ENCODE assay signal across 8 cellular contexts in the genomic region with DNA sequence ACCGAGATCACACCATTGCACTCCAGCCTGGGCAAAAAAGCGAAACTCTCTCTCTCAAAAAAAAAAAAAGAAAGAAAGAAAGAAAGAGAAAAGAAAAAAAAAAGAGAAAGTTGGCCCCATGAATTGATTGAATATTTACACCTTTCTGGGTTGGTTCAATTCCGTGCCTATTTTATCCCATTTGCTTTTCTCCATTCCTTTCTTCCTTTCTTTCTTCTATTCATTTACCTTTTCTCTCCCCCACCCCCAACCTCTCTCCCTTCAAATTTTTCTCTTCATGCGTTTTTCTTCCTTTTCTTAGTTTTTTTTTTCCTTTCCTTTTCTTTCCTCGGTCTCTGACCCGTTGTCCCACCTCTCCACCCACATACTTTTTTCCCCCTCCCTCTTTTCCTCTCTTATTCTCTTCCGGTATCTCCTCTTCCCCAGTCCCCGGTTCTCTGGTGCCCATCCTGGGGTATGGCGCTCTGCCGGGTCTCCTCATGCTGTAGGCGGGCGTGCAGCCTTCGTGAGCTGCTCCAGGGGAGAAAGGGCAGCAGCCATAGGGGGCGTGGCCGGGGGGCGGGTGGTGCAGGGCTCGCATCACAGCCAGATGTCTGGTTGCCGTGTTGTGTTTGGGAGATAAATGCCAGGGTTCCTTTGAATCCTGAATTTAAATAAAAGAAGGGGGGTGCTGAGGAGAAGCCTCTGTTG. TPM values are rescaled to one million over a fixed set of nuclear protein-coding genes. Genes with fewer than 3 reads are reported as not detected.
DNase-seq lines count a peak whose midpoint lies in the region; ATAC-seq, FAIRE-seq and TF ChIP-seq lines count a peak whose summit lies in the region.

No MANE protein-coding gene starts in this region.

- H3K36me3 ChIP-seq in K562 (ENCODE audit: control insufficient read depth, insufficient read depth, low read length), result no peaks in the 10 kb centered on the region

- H3K4me1 ChIP-seq in K562 (replicated peaks in 1 of 2; ENCODE audit: control insufficient read depth in 2 of 2, insufficient read depth in 2 of 2, low read length in 2 of 2), result peaks cover 48 to 53% of the 10 kb centered on the region in 2 experiments

- BruUV-seq in K562 (replicated peaks; lab: Mats Ljungman, UMichigan), result no TSS peak

- 19% methylated on average over 10 of the region's 18 CpGs for whole genome bisulfite sequencing in K562 (ENCODE audit: insufficient coverage, low coverage, missing lambda C conversion rate)

- in situ Hi-C loops in K562 (cut with MboI), result loop anchor here (5.0 kb wide), 1 partner anchor 66 kb away; a partner anchor contains a TSS

- H3K9ac ChIP-seq in K562 (ENCODE audit: insufficient read depth in 1 of 2, low read depth in 2 of 2, low read length in 2 of 2), result no peak overlapping the region

- H3K4me2 ChIP-seq in K562 (ENCODE audit: insufficient read depth, low read length), result no peak overlapping the region

- TF ChIP-seq EP300 in K562 (IDR thresholded peaks at IDR 0.05; ENCODE audit: low read length), result no peak

- H2AFZ ChIP-seq in K562 (ENCODE audit: low read depth, low read length), result no peak overlapping the region; the same call in 1 of the 2 replicates

- no peaks in the 10 kb centered on the region for H4K20me1 ChIP-seq in K562 (replicated peaks; ENCODE audit: control insufficient read depth, insufficient read depth, low read length)

- no peak overlapping the region for H3K4me3 ChIP-seq in K562

- TF ChIP-seq POLR2A in K562 (conservative IDR thresholded peaks at IDR 0.05), result no peak

- peaks cover 0 to 15% of the 10 kb centered on the region in 2 experiments; a peak in 2 of 5 replicates for H3K27me3 ChIP-seq in K562 (ENCODE audit: control insufficient read depth in 2 of 2, insufficient read depth in 2 of 2, low read length in 2 of 2)

- no peak for ATAC-seq in K562
- ATAC-seq in HG03135 (IDR thresholded peaks at IDR 0.05; ENCODE audit: unreplicated experiment), result no peak

- TF ChIP-seq RAD21 in K562 (CRISPR knock-in tag; conservative IDR thresholded peaks at IDR 0.05 in 1 of 2, IDR thresholded peaks at IDR 0.05 in 1 of 2), result no peak

- H3K79me2 ChIP-seq in K562 (ENCODE audit: control insufficient read depth, insufficient read depth, low read length), result no peaks in the 10 kb centered on the region

- no peaks in the 10 kb centered on the region for H3K9me1 ChIP-seq in K562 (ENCODE audit: control insufficient read depth, insufficient read depth, low read length)

- CTCF ChIA-PET in K562 (lab: Yijun Ruan, JAX; ENCODE audit: low intra/inter-chr PET ratio), result no interaction called here

- DNase-seq in AG08395 (ENCODE audit: low spot score) (peak; percentile 53), HCEC 1CT (peak; percentile 54), K562 (ENCODE audit: extremely low read depth in 1 of 4, low spot score in 3 of 4) (peak; percentile 51 to 63 (median 59)), mucosa of gallbladder (ENCODE audit: low spot score) (peak; percentile 52), foreskin melanocyte (no peak), DMS79 treated with DMSO at 0.1 percent for 48 hours (lab: John Stamatoyannopoulos, UW) (no peak), amniotic stem cell (lab: John Stamatoyannopoulos, UW) (no peak)

- no peaks in the 10 kb centered on the region for H3K9me3 ChIP-seq in K562 (replicated peaks; ENCODE audit: control insufficient read depth, insufficient read depth, low read depth, low read length)

- TF ChIP-seq CTCF in K562 (IDR thresholded peaks at IDR 0.05 in 2 of 3, conservative IDR thresholded peaks at IDR 0.05 in 1 of 3; ENCODE audit: insufficient read depth in 2 of 3, low read depth in 1 of 3, low read length in 3 of 3), result no peak

- POLR2A ChIA-PET in K562 (lab: Yijun Ruan, JAX), result no interaction called here

- intact Hi-C loops in K562 (cut with micrococcal nuclease), result no loop called here

- no peak overlapping the region for H3K27ac ChIP-seq in K562 (ENCODE audit: extremely low read depth, low read depth, low read length)

- FAIRE-seq in K562 (lab: Jason Lieb, UNC), result no peak

TF ChIP-seq in K562, 482 proteins besides CTCF, POLR2A, EP300 and RAD21 (continues in another document):
- TF ChIP-seq PHB (CRISPR knock-in tag; IDR thresholded peaks at IDR 0.05) (no peak), SUPT5H (IDR thresholded peaks at IDR 0.05) (no peak), CBFA2T3 (IDR thresholded peaks at IDR 0.05) (0 out of 2 replicates have a peak, but pooled peaks have one; percentile 15), NCOR1 (IDR thresholded peaks at IDR 0.05) (no peak)
- TF ChIP-seq, protein P1, sequence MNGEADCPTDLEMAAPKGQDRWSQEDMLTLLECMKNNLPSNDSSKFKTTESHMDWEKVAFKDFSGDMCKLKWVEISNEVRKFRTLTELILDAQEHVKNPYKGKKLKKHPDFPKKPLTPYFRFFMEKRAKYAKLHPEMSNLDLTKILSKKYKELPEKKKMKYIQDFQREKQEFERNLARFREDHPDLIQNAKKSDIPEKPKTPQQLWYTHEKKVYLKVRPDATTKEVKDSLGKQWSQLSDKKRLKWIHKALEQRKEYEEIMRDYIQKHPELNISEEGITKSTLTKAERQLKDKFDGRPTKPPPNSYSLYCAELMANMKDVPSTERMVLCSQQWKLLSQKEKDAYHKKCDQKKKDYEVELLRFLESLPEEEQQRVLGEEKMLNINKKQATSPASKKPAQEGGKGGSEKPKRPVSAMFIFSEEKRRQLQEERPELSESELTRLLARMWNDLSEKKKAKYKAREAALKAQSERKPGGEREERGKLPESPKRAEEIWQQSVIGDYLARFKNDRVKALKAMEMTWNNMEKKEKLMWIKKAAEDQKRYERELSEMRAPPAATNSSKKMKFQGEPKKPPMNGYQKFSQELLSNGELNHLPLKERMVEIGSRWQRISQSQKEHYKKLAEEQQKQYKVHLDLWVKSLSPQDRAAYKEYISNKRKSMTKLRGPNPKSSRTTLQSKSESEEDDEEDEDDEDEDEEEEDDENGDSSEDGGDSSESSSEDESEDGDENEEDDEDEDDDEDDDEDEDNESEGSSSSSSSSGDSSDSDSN (IDR thresholded peaks at IDR 0.05; ENCODE audit: borderline replicate concordance in 1 of 2, low read depth in 2 of 2, low read length in 2 of 2), result no peak

RNA-seq across cellular contexts. Expression of a gene that starts 5.3 kb away (rescaled TPM):
- 3.2 and 16.9 TPM in 2 replicates for total RNA-seq in K562 (2011; cell fraction: chromatin; rRNA removed; ENCODE audit: low replicate concordance)
- 5.7 and 9.0 TPM in 2 replicates for total RNA-seq in K562 (2011; cell fraction: nucleolus; rRNA removed)
- total RNA-seq in K562 (2011; cell fraction: nucleoplasm; rRNA removed), result 3.7 and 4.2 TPM in 2 replicates
- total RNA-seq in K562 (2014; rRNA removed) (0.86 and 0.91 TPM in 2 replicates), K562 (2014; rRNA removed; fragmentation: Illumina TruSeq; extraction: Trizol) (0.15 TPM in 1 of 2 replicates, not detected in the other), K562 (2015; rRNA removed; fragmentation: Illumina TruSeq; extraction: Trizol) (0.08 and 0.18 TPM in 2 replicates), K562 (2021) (2.8 and 3.4 TPM in 2 replicates), mucosa of gallbladder (421 TPM)
- polyA plus RNA-seq in K562 (2011; rRNA removed) (0.11 and 0.20 TPM in 2 replicates), K562 (2014; fragmentation: Illumina TruSeq; extraction: Trizol) (0.64 and 0.91 TPM in 2 replicates), K562 (2014; fragmentation: Nextera tagmentation; extraction: Ambion mirVana) (under 1 TPM; 0.04 to 0.06 TPM), K562 (2014; rRNA removed) (0.86 and 0.95 TPM in 2 replicates)
- 0.16 and 0.27 TPM in 2 replicates for polyA plus RNA-seq in K562 (2011; cell fraction: cytosol; rRNA removed)
- polyA plus RNA-seq in K562 (2011; cell fraction: nucleus; rRNA removed), result 2.0 and 4.9 TPM in 2 replicates
- polyA plus RNA-seq in K562 (2012), result 1.1 and 1.7 TPM in 2 replicates
- polyA minus RNA-seq in K562 (2011; rRNA and poly(A)+ RNA removed), result 0.25 and 1.1 TPM in 2 replicates
- 2.0 and 3.3 TPM in 2 replicates for polyA minus RNA-seq in K562 (2011; cell fraction: cytosol; rRNA and poly(A)+ RNA removed)
- polyA minus RNA-seq in K562 (2011; cell fraction: nucleus; rRNA and poly(A)+ RNA removed), result 2.3 and 3.1 TPM in 2 replicates

RNA-seq across cellular contexts. Expression of a gene that starts 40.9 kb away (rescaled TPM):
- total RNA-seq in K562 (2011; cell fraction: chromatin; rRNA removed; ENCODE audit: low replicate concordance), result not detected in 2 replicates
- not detected in 2 replicates for total RNA-seq in K562 (2011; cell fraction: nucleolus; rRNA removed)
- total RNA-seq in K562 (2011; cell fraction: nucleoplasm; rRNA removed), result not detected in 2 replicates
- total RNA-seq in K562 (2014; rRNA removed), result not detected in 2 replicates
- not detected in 2 replicates for total RNA-seq in K562 (2014; rRNA removed; fragmentation: Illumina TruSeq; extraction: Trizol)
- total RNA-seq in K562 (2015; rRNA removed; fragmentation: Illumina TruSeq; extraction: Trizol), result not detected in 2 replicates
- total RNA-seq in K562 (2021), result not detected in 2 replicates
- not detected in 2 replicates for polyA plus RNA-seq in K562 (2011; rRNA removed)
- not detected in 2 replicates for polyA plus RNA-seq in K562 (2011; cell fraction: cytosol; rRNA removed)
- not detected in 2 replicates for polyA plus RNA-seq in K562 (2011; cell fraction: nucleus; rRNA removed)
- not detected in 2 replicates for polyA plus RNA-seq in K562 (2012)
- polyA plus RNA-seq in K562 (2014; fragmentation: Illumina TruSeq; extraction: Trizol), result not detected in 2 replicates
- not detected for polyA plus RNA-seq in K562 (2014; fragmentation: Nextera tagmentation; extraction: Ambion mirVana)
- not detected in 2 replicates for polyA plus RNA-seq in K562 (2014; rRNA removed)
- not detected in 2 replicates for polyA minus RNA-seq in K562 (2011; rRNA and poly(A)+ RNA removed)
- polyA minus RNA-seq in K562 (2011; cell fraction: cytosol; rRNA and poly(A)+ RNA removed), result not detected in 2 replicates
- not detected in 2 replicates for polyA minus RNA-seq in K562 (2011; cell fraction: nucleus; rRNA and poly(A)+ RNA removed)
- total RNA-seq in mucosa of gallbladder, result 23.5 TPM

RNA-seq across cellular contexts. Expression of a gene that starts 56.3 kb away (rescaled TPM):
- 29.7 and 49.5 TPM in 2 replicates for total RNA-seq in K562 (2011; cell fraction: chromatin; rRNA removed; ENCODE audit: low replicate concordance)
- 27.6 and 29.7 TPM in 2 replicates for total RNA-seq in K562 (2011; cell fraction: nucleolus; rRNA removed)
- total RNA-seq in K562 (2011; cell fraction: nucleoplasm; rRNA removed), result 29.0 and 30.6 TPM in 2 replicates
- total RNA-seq in K562 (2014; rRNA removed) (45.5 and 52.9 TPM in 2 replicates), K562 (2014; rRNA removed; fragmentation: Illumina TruSeq; extraction: Trizol) (9.9 and 14.5 TPM in 2 replicates), K562 (2015; rRNA removed; fragmentation: Illumina TruSeq; extraction: Trizol) (28.6 and 29.0 TPM in 2 replicates), K562 (2021) (56.6 and 63.5 TPM in 2 replicates), mucosa of gallbladder (61.5 TPM)
- polyA plus RNA-seq in K562 (2011; rRNA removed) (11.6 and 12.7 TPM in 2 replicates), K562 (2014; fragmentation: Illumina TruSeq; extraction: Trizol) (24.7 and 25.5 TPM in 2 replicates), K562 (2014; fragmentation: Nextera tagmentation; extraction: Ambion mirVana) (under 1 TPM; 0.10 to 0.13 TPM), K562 (2014; rRNA removed) (34.2 and 35.7 TPM in 2 replicates)
- polyA plus RNA-seq in K562 (2011; cell fraction: cytosol; rRNA removed), result 11.9 and 15.6 TPM in 2 replicates
- 50.9 and 52.5 TPM in 2 replicates for polyA plus RNA-seq in K562 (2011; cell fraction: nucleus; rRNA removed)
- polyA plus RNA-seq in K562 (2012), result 27.4 and 32.9 TPM in 2 replicates
- polyA minus RNA-seq in K562 (2011; rRNA and poly(A)+ RNA removed), result 18.9 and 21.8 TPM in 2 replicates
- 17.7 and 18.7 TPM in 2 replicates for polyA minus RNA-seq in K562 (2011; cell fraction: cytosol; rRNA and poly(A)+ RNA removed)
- 12.4 and 25.9 TPM in 2 replicates for polyA minus RNA-seq in K562 (2011; cell fraction: nucleus; rRNA and poly(A)+ RNA removed)

Comparison
In these comparisons a context has a peak if more than half of its experiments do, and no peak if none do; other contexts are left out.
1. DNase-seq: peak in AG08395 (single experiment), HCEC 1CT (single experiment), K562 (4 of 4) and mucosa of gallbladder (single experiment); none in foreskin melanocyte (single experiment), DMS79 treated with DMSO at 0.1 percent for 48 hours (single experiment) and amniotic stem cell (single experiment).
2. RNA of a gene that starts 5.3 kb away (total RNA-seq): 421 TPM in mucosa of gallbladder (single experiment); 0.08 to 16.9 TPM in K562; every median in the first group is over 10 times any median in the second.
3. RNA of a gene that starts 40.9 kb away (total RNA-seq): 23.5 TPM in mucosa of gallbladder (single experiment); not detected in K562; every median in the first group is over 10 times any median in the second.